27 cellular contexts compared by ENCODE assay signal in the genomic region with DNA sequence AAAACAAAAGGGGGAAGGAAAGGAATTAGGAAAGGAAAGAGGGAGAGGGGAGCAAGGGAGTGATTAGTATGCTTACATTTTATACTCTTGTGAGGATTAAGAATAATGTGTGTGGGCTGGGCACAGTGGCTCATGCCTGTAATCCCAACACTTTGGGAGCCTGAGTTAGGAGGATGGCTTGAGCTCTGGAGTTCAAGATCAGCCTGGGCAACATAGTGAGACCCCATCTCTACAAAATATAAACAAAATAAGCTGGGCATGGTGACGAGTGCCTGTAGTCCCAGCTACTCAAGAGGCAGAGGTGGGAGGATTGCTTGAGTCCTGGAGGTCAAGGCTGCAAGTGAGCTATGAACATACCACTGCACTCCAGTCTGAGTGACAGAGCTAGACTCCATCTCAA. TPM values are rescaled to one million over a fixed set of nuclear protein-coding genes. Genes with fewer than 3 reads are reported as not detected.
A peak's percentile ranks its signal among the peaks of the same experiment; 100 is the strongest.
DNase-seq lines count a peak whose midpoint lies in the region; ATAC-seq and TF ChIP-seq lines count a peak whose summit lies in the region.
"Had no signal": no experiment of that assay in that cellular context is flagged by ENCODE, and none has a peak within 500 bp of the region (broad histone marks: within the 10 kb centered on the region; RNA-seq: fewer than 3 reads in every experiment).

No MANE protein-coding gene starts in this region.

- POLR2A ChIA-PET in activated B cell treated with CpG ODN at 0.5 μM for 24 hours (lab: Charles Lee), result interaction anchor here (0.7 to 1.6 kb wide), 5 partner anchors 9 to 254 kb away, joined by 4 to 7 read pairs (median 6); no protein-coding TSS in a partner anchor

- H3K4me3 Mint-ChIP-seq in natural killer cell (no peak overlapping the region), activated B cell treated with CpG ODN at 0.5 μM for 24 hours (no peak overlapping the region)
- no peak overlapping the region for H3K4me3 Mint-ChIP-seq in natural killer cell treated with Interleukin-12 subunit alpha and Interleukin-12 subunit beta and Interleukin-15 and Interleukin-18, amount 100 ng/mL, for 72 hours
- H3K4me3 Mint-ChIP-seq: activated naive CD4-positive, alpha-beta T cell treated with anti-CD3 and anti-CD28 coated beads, Interleukin-2, amount 10 ng/mL, durations not matched to agents 7 days and 5 days; activated T-helper 1 cell treated with anti-CD3 and anti-CD28 coated beads, Interleukin-12 subunit alpha, Interleukin-12 subunit beta, Interleukin-2, Interleukin-4 antibody, amounts not matched to agents 30 ng/mL and 10 ng/mL and 1 ng/mL, durations not matched to agents 14 hours and 24 hours and 36 hours had no signal

- CTCF ChIA-PET in activated B cell treated with CpG ODN at 0.5 μM for 24 hours (lab: Charles Lee), result interaction anchor here (1.1 to 2.3 kb wide), 2 partner anchors 9 to 228 kb away, joined by 3 to 11 read pairs; no protein-coding TSS in a partner anchor

- H3K36me3 ChIP-seq in stomach (peaks cover 0 to 6% (median 0%) of the 10 kb centered on the region in 4 donors), heart left ventricle (peaks cover 0 to 9% (median 0%) of the 10 kb centered on the region in 9 donors)

- TF ChIP-seq CTCF in natural killer cell (IDR thresholded peaks at IDR 0.05), result no peak
- no peak for TF ChIP-seq CTCF in activated B cell treated with CpG ODN at 0.5 μM for 24 hours (IDR thresholded peaks at IDR 0.05)
- TF ChIP-seq CTCF in stomach (IDR thresholded peaks at IDR 0.05), result no peak
- TF ChIP-seq CTCF in heart left ventricle (IDR thresholded peaks at IDR 0.05), result no peak

- no peak overlapping the region for H3K4me3 ChIP-seq in stomach
- H3K4me3 ChIP-seq in heart left ventricle, result no peak overlapping the region
- H3K4me3 ChIP-seq: esophagus muscularis mucosa, heart right ventricle had no signal

- intact Hi-C loops in natural killer cell (cut with micrococcal nuclease) (no loop called here), activated B cell treated with CpG ODN at 0.5 μM for 24 hours (cut with micrococcal nuclease) (loop anchor here (1.0 kb wide), 2 partner anchors 47 to 153 kb away; a partner anchor contains a TSS), stomach (cut with DNase I; ENCODE audit: low total_unique reads) (no loop called here), heart left ventricle (cut with DNase I) (loop anchor here in 1 of 10 donors (10.0 kb wide), 1 partner anchor 278 kb away; no protein-coding TSS in a partner anchor)

- TF ChIP-seq POLR2A in stomach (IDR thresholded peaks at IDR 0.05) (no peak), heart left ventricle (IDR thresholded peaks at IDR 0.05) (no peak)

- H3K4me1 Mint-ChIP-seq in natural killer cell, result peaks cover 21 to 22% of the 10 kb centered on the region in 2 donors
- H3K4me1 Mint-ChIP-seq in natural killer cell treated with Interleukin-12 subunit alpha and Interleukin-12 subunit beta and Interleukin-15 and Interleukin-18, amount 100 ng/mL, for 72 hours (ENCODE audit: low read depth in 2 of 2), result peaks cover 10 to 12% of the 10 kb centered on the region in 2 donors
- peaks cover 29% of the 10 kb centered on the region for H3K4me1 Mint-ChIP-seq in activated B cell treated with CpG ODN at 0.5 μM for 24 hours
- H3K4me1 Mint-ChIP-seq: activated naive CD4-positive, alpha-beta T cell treated with anti-CD3 and anti-CD28 coated beads, Interleukin-2, amount 10 ng/mL, durations not matched to agents 7 days and 5 days had no signal

- no peak for DNase-seq in natural killer cell
- DNase-seq in natural killer cell treated with Interleukin-12 subunit alpha and Interleukin-12 subunit beta and Interleukin-15 and Interleukin-18, amount 100 ng/mL, for 72 hours (ENCODE audit: low spot score), result no peak
- no peak for DNase-seq in activated B cell treated with CpG ODN at 0.5 μM for 24 hours
- DNase-seq in left lobe of liver (ENCODE audit: low spot score), result peak; percentile 1
- DNase-seq in stomach, result no peak
- DNase-seq in heart left ventricle, result no peak
- no peak for DNase-seq in Kasumi-1 (lab: John Stamatoyannopoulos, UW)
- DNase-seq: activated CD4-positive, CD25-positive, alpha-beta regulatory T cell; activated naive CD4-positive, alpha-beta T cell treated with anti-CD3 and anti-CD28 coated beads, Interleukin-2, amount 10 ng/mL, durations not matched to agents 7 days and 5 days; AML-193; foreskin keratinocyte; GDM1; heart right ventricle; Karpas-422; mammary epithelial cell; NCI-H1694 treated with DMSO at 0.1 percent for 48 hours; NCI-H2171 treated with DMSO at 0.1 percent for 48 hours; NK-92 treated with Interleukin-12 subunit alpha and Interleukin-12 subunit beta, amount 100 ng/mL, for 24 hours; nucleus accumbens; SHP77 treated with DMSO at 0.1 percent for 48 hours; SW 1271; trophoblast cell had no signal

- TF ChIP-seq EP300 in stomach (IDR thresholded peaks at IDR 0.05), result no peak

- H3K27me3 Mint-ChIP-seq in natural killer cell (ENCODE audit: low read depth in 2 of 2) (no peaks in the 10 kb centered on the region), activated B cell treated with CpG ODN at 0.5 μM for 24 hours (no peaks in the 10 kb centered on the region)
- no peaks in the 10 kb centered on the region for H3K27me3 Mint-ChIP-seq in natural killer cell treated with Interleukin-12 subunit alpha and Interleukin-12 subunit beta and Interleukin-15 and Interleukin-18, amount 100 ng/mL, for 72 hours
- H3K27me3 Mint-ChIP-seq: activated naive CD4-positive, alpha-beta T cell treated with anti-CD3 and anti-CD28 coated beads, Interleukin-2, amount 10 ng/mL, durations not matched to agents 7 days and 5 days had no signal

- no peaks in the 10 kb centered on the region for H3K9me3 Mint-ChIP-seq in natural killer cell
- H3K9me3 Mint-ChIP-seq in natural killer cell treated with Interleukin-12 subunit alpha and Interleukin-12 subunit beta and Interleukin-15 and Interleukin-18, amount 100 ng/mL, for 72 hours, result no peaks in the 10 kb centered on the region
- peaks cover 2% of the 10 kb centered on the region for H3K9me3 Mint-ChIP-seq in activated B cell treated with CpG ODN at 0.5 μM for 24 hours
- H3K9me3 Mint-ChIP-seq: activated naive CD4-positive, alpha-beta T cell treated with anti-CD3 and anti-CD28 coated beads, Interleukin-2, amount 10 ng/mL, durations not matched to agents 7 days and 5 days; activated T-helper 1 cell treated with anti-CD3 and anti-CD28 coated beads, Interleukin-12 subunit alpha, Interleukin-12 subunit beta, Interleukin-2, Interleukin-4 antibody, amounts not matched to agents 30 ng/mL and 10 ng/mL and 1 ng/mL, durations not matched to agents 14 hours and 24 hours and 36 hours had no signal

- H3K36me3 Mint-ChIP-seq in natural killer cell (peaks cover 9% of the 10 kb centered on the region), activated B cell treated with CpG ODN at 0.5 μM for 24 hours (ENCODE audit: low read depth) (peaks cover 14% of the 10 kb centered on the region)
- H3K36me3 Mint-ChIP-seq in natural killer cell treated with Interleukin-12 subunit alpha and Interleukin-12 subunit beta and Interleukin-15 and Interleukin-18, amount 100 ng/mL, for 72 hours, result peaks cover 6% of the 10 kb centered on the region

- WGBS in stomach, 5 donors, result 41 to 70% (median 45%) methylated on average over 1 of the region's 1 CpG
- 90 to 100% (median 93%) methylated on average over 1 of the region's 1 CpG for WGBS in heart left ventricle, 4 donors

- H3K27ac Mint-ChIP-seq in natural killer cell, result peak overlapping the region; percentile 71 to 73
- peak overlapping the region in 1 of 2 donors; percentile 47 for H3K27ac Mint-ChIP-seq in natural killer cell treated with Interleukin-12 subunit alpha and Interleukin-12 subunit beta and Interleukin-15 and Interleukin-18, amount 100 ng/mL, for 72 hours
- H3K27ac Mint-ChIP-seq in activated B cell treated with CpG ODN at 0.5 μM for 24 hours, result peak overlapping the region; percentile 100
- H3K27ac Mint-ChIP-seq: activated naive CD4-positive, alpha-beta T cell treated with anti-CD3 and anti-CD28 coated beads, Interleukin-2, amount 10 ng/mL, durations not matched to agents 7 days and 5 days; activated T-helper 1 cell treated with anti-CD3 and anti-CD28 coated beads, Interleukin-12 subunit alpha, Interleukin-12 subunit beta, Interleukin-2, Interleukin-4 antibody, amounts not matched to agents 30 ng/mL and 10 ng/mL and 1 ng/mL, durations not matched to agents 14 hours and 24 hours and 36 hours had no signal

- peaks cover 0 to 11% (median 2%) of the 10 kb centered on the region in 4 donors for H3K4me1 ChIP-seq in stomach
- H3K4me1 ChIP-seq in heart left ventricle, result no peaks in the 10 kb centered on the region
- H3K4me1 ChIP-seq: esophagus muscularis mucosa, foreskin keratinocyte, heart right ventricle had no signal

- ATAC-seq in natural killer cell (no peak), activated B cell treated with CpG ODN at 0.5 μM for 24 hours (ENCODE audit: low read depth) (no peak), left lobe of liver (no peak), heart left ventricle (no peak), GM19452 (IDR thresholded peaks at IDR 0.05; ENCODE audit: unreplicated experiment) (no peak)
- no peak for ATAC-seq in natural killer cell treated with Interleukin-12 subunit alpha and Interleukin-12 subunit beta and Interleukin-15 and Interleukin-18, amount 100 ng/mL, for 72 hours
- ATAC-seq: foreskin keratinocyte, HCT116, heart right ventricle, Panc1 had no signal

- no peaks in the 10 kb centered on the region for H3K27me3 ChIP-seq in stomach
- no peaks in the 10 kb centered on the region for H3K27me3 ChIP-seq in heart left ventricle
- H3K27me3 ChIP-seq: esophagus muscularis mucosa, foreskin keratinocyte, heart right ventricle had no signal

- H3K9me3 ChIP-seq in stomach, result no peaks in the 10 kb centered on the region
- H3K9me3 ChIP-seq in heart left ventricle, result no peaks in the 10 kb centered on the region
- H3K9me3 ChIP-seq: esophagus muscularis mucosa, heart right ventricle had no signal

- H3K27ac ChIP-seq in stomach (peak overlapping the region in 3 of 5 donors; percentile 16 to 32 (median 26)), heart left ventricle (no peak overlapping the region)
- H3K27ac ChIP-seq: esophagus muscularis mucosa, foreskin keratinocyte, heart right ventricle had no signal

RNA-seq across cellular contexts. Expression of a gene that starts 47.0 kb away (rescaled TPM):
- total RNA-seq in natural killer cell (10 to 100 TPM in 1 of 3 donors, 1 to 10 TPM in 2; 6.6 to 12.2 (median 8.3) TPM), activated B cell treated with CpG ODN at 0.5 μM for 24 hours (11.7 and 15.0 TPM in 2 replicates), left lobe of liver (1.9 TPM), stomach (1 to 10 TPM in 4 of 5 donors, not detected in 1; 1.3 to 3.5 (median 2.4) TPM), heart left ventricle (1 to 10 TPM in 8 of 9 donors, under 1 TPM in 1; 0.94 to 7.1 (median 4.5) TPM)
- total RNA-seq in natural killer cell treated with Interleukin-12 subunit alpha and Interleukin-12 subunit beta and Interleukin-15 and Interleukin-18, amount 100 ng/mL, for 72 hours, result 10 to 100 TPM in 1 of 2 donors, 1 to 10 TPM in 1; 7.8 to 11.6 TPM
- polyA plus RNA-seq in stomach (10 to 100 TPM in 1 of 3 donors, 1 to 10 TPM in 2; 7.6 to 10.5 (median 8.1) TPM), heart left ventricle (1 to 10 TPM; 6.1 to 6.6 TPM)

Comparison
In these comparisons a context has a peak if more than half of its experiments do, and no peak if none do; other contexts are left out.
1. H3K27ac ChIP-seq: peak in stomach (3 of 5); none in heart left ventricle (0 of 12).